13 cellular contexts compared by ENCODE assay signal in the genomic region with DNA sequence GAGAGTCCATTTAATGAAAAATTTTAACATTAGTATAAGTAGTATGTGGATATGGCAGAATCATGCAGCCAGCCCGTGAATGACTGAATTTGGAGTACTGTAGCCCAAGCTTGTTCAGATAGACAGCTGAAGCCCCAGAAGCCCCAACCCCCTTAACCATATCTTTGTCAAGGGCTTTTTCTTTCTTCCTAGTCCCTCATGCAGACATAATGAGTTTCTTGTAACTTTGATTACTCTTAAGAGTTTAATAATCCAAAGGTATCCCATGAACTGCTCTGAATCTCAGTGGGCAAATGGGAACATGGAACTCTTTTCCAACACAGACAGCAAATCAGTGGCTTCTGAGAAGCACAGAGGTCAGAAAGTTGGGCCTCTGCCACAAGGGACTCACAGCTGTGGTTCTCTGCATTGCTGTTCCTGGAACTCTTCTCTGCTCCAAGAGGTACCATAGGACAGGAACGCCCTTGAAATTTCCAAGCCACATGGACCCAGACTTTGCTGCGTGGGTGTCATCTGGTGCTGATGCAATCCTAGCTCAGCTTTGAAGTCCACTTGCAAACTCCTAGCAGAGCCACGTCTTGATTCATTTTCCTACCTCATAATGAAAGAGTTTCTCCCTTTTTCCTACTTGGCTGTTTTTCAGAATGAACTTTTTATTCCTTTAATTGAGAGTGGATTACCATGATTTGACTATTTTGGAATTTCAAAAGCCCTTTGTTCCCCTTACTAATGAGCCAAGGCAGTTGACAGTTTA. TPM values are rescaled to one million over a fixed set of nuclear protein-coding genes. Genes with fewer than 3 reads are reported as not detected.
A peak's percentile ranks its signal among the peaks of the same experiment; 100 is the strongest.
DNase-seq lines count a peak whose midpoint lies in the region; ATAC-seq and TF ChIP-seq lines count a peak whose summit lies in the region.
"Had no signal": no experiment of that assay in that cellular context is flagged by ENCODE, and none has a peak within 500 bp of the region (broad histone marks: within the 10 kb centered on the region; RNA-seq: fewer than 3 reads in every experiment).

No MANE protein-coding gene starts in this region.

- H3K23ac ChIP-seq in H9 (ENCODE audit: insufficient read length, low read depth, low read length) = no peak overlapping the region

- H3K18ac ChIP-seq in H9 (ENCODE audit: insufficient read length, low read depth, low read length) = no peak overlapping the region

- no peaks in the 10 kb centered on the region for H3K79me1 ChIP-seq in H9 (ENCODE audit: insufficient read depth, low read depth, low read length, poor library complexity, severe bottlenecking)

- no peak overlapping the region for H3K4me3 Mint-ChIP-seq in H9
- H3K4me3 Mint-ChIP-seq: activated naive CD8-positive, alpha-beta T cell; stimulated activated naive B cell treated with anti-CD40 and anti-IgM and Interleukin-4, amounts not matched to agents 10 μg/mL and 1 μg/mL and 100 μg/mL, for 72 hours had no signal

- H3K23me2 ChIP-seq in H9 (ENCODE audit: insufficient read length, low read depth, low read length, poor library complexity, severe bottlenecking) = no peaks in the 10 kb centered on the region

- H2BK15ac ChIP-seq in H9 (ENCODE audit: low read depth, low read length) = no peak overlapping the region

- no peak overlapping the region for H3K4ac ChIP-seq in H9 (ENCODE audit: low read depth, low read length)

- H2BK5ac ChIP-seq in H9 (ENCODE audit: insufficient read length, low read length) = peak overlapping the region; percentile 72

- no peak overlapping the region for H3K4me2 ChIP-seq in H9 (ENCODE audit: insufficient read depth, insufficient read length, low read length)

- no peak overlapping the region for H2AK5ac ChIP-seq in H9 (ENCODE audit: insufficient read length, low read length)

- H4K91ac ChIP-seq in H9 (ENCODE audit: insufficient read length, low read depth, low read length) = no peak overlapping the region

- H3K4me1 ChIP-seq in H9 (ENCODE audit: insufficient read depth, low read length) = no peaks in the 10 kb centered on the region
- peaks cover 52% of the 10 kb centered on the region for H3K4me1 ChIP-seq in adipocyte (ENCODE audit: control insufficient read depth, insufficient read depth, low read length)
- H3K4me1 ChIP-seq in heart right ventricle = peaks cover 0 to 57% (median 21%) of the 10 kb centered on the region in 9 donors

- H3K27me3 Mint-ChIP-seq in H9 (ENCODE audit: low read depth) = no peaks in the 10 kb centered on the region
- H3K27me3 Mint-ChIP-seq: activated naive CD8-positive, alpha-beta T cell; stimulated activated naive B cell treated with anti-CD40 and anti-IgM and Interleukin-4, amounts not matched to agents 10 μg/mL and 1 μg/mL and 100 μg/mL, for 72 hours had no signal

- no peaks in the 10 kb centered on the region for H4K20me1 ChIP-seq in H9 (ENCODE audit: control insufficient read depth, insufficient read depth, insufficient read length)

- peak overlapping the region; percentile 13 for H3T11ph ChIP-seq in H9 (ENCODE audit: low read length)

- ATAC-seq in heart right ventricle = peak in 7 of 8 donors; percentile 82 to 96 (median 87)
- ATAC-seq in HG03196 (IDR thresholded peaks at IDR 0.05; ENCODE audit: unreplicated experiment) = no peak
- ATAC-seq: stimulated activated naive B cell treated with anti-CD40 and anti-IgM and Interleukin-4, amounts not matched to agents 10 μg/mL and 1 μg/mL and 100 μg/mL, for 72 hours had no signal

- H3K9me3 Mint-ChIP-seq in H9 = no peaks in the 10 kb centered on the region
- H3K9me3 Mint-ChIP-seq: stimulated activated naive B cell treated with anti-CD40 and anti-IgM and Interleukin-4, amounts not matched to agents 10 μg/mL and 1 μg/mL and 100 μg/mL, for 72 hours had no signal

- H3K36me3 Mint-ChIP-seq in H9 (ENCODE audit: insufficient read depth in 1 of 3, low read depth in 3 of 3) = peaks cover 9 to 11% (median 9%) of the 10 kb centered on the region in 3 experiments; a peak in 5 of 7 replicates

- no peak overlapping the region for H4K8ac ChIP-seq in H9 (replicated peaks; ENCODE audit: insufficient read length, low read depth, low read length)

- peak overlapping the region; percentile 49 to 61 (median 50); a peak in 4 of 7 replicates for H3K27ac Mint-ChIP-seq in H9
- H3K27ac Mint-ChIP-seq: activated naive CD8-positive, alpha-beta T cell; stimulated activated naive B cell treated with anti-CD40 and anti-IgM and Interleukin-4, amounts not matched to agents 10 μg/mL and 1 μg/mL and 100 μg/mL, for 72 hours had no signal

- H3K36me3 ChIP-seq in adipocyte (ENCODE audit: control insufficient read depth, insufficient read depth, low read length, severe bottlenecking) (no peaks in the 10 kb centered on the region), heart right ventricle (peaks cover 0 to 30% (median 0%) of the 10 kb centered on the region in 9 donors)

- no peaks in the 10 kb centered on the region for H3K27me3 ChIP-seq in H9 (ENCODE audit: insufficient read depth, low read length)
- no peaks in the 10 kb centered on the region for H3K27me3 ChIP-seq in adipocyte (replicated peaks; ENCODE audit: control insufficient read depth, insufficient read depth, low read length)
- no peaks in the 10 kb centered on the region for H3K27me3 ChIP-seq in heart right ventricle

- H3K27ac ChIP-seq in H9 (ENCODE audit: insufficient read length, low read depth, low read length) (no peak overlapping the region), heart right ventricle (peak overlapping the region in 8 of 10 donors; percentile 47 to 72 (median 60))
- H3K27ac ChIP-seq: RWPE1, WERI-Rb-1 had no signal

- H3K9ac ChIP-seq in H9 (ENCODE audit: extremely low read depth, insufficient read length, low read length) = no peak overlapping the region
- H3K9ac ChIP-seq in adipocyte (ENCODE audit: low read length) = peak overlapping the region; percentile 66

- H2AFZ ChIP-seq in H9 (ENCODE audit: low read length) = no peak overlapping the region

- no peak overlapping the region for H2BK12ac ChIP-seq in H9 (ENCODE audit: insufficient read length, low read depth, low read length)

- TF ChIP-seq CTCF in H9 (conservative IDR thresholded peaks at IDR 0.05) (no peak), heart right ventricle (IDR thresholded peaks at IDR 0.05) (no peak)

- no peaks in the 10 kb centered on the region for H3K79me2 ChIP-seq in H9 (ENCODE audit: insufficient read depth, low read length)

- no peak overlapping the region for H2BK120ac ChIP-seq in H9 (ENCODE audit: low read depth, low read length, poor library complexity, severe bottlenecking)

- peak overlapping the region; percentile 9 for H3K4me3 ChIP-seq in adipocyte (ENCODE audit: low read length)
- no peak overlapping the region for H3K4me3 ChIP-seq in heart right ventricle

- H3K56ac ChIP-seq in H9 (ENCODE audit: insufficient read length, low read depth, low read length) = no peak overlapping the region

- H2BK20ac ChIP-seq in H9 (ENCODE audit: low read depth, low read length, poor library complexity, severe bottlenecking) = peak overlapping the region; percentile 60

- H3K14ac ChIP-seq in H9 (ENCODE audit: insufficient read depth, low read length) = peak overlapping the region; percentile 47; the same call in 1 of the 2 replicates

- DNase-seq in H9 (no peak), adipocyte (ENCODE audit: low read depth) (peak; percentile 68), heart right ventricle (peak; percentile 50 to 72), NCI-H2029 treated with DMSO at 0.1 percent for 48 hours (lab: John Stamatoyannopoulos, UW) (no peak), NCI-H82 (lab: John Stamatoyannopoulos, UW) (no peak)
- peak; percentile 33 for DNase-seq in stimulated activated CD8-positive, alpha-beta memory T cell treated with anti-CD3 and anti-CD28 coated beads, Interleukin-4, amount 100 ng/mL, for 48 hours
- DNase-seq: mesendoderm; NCI-H187; stimulated activated naive B cell treated with anti-CD40 and anti-IgM and Interleukin-4, amounts not matched to agents 10 μg/mL and 1 μg/mL and 100 μg/mL, for 72 hours; WERI-Rb-1 had no signal

- intact Hi-C loops in heart right ventricle (cut with DNase I) = loop anchor here in 3 of 10 donors (5.0 to 10.0 kb wide), 3 partner anchors 56 to 156 kb away; no protein-coding TSS in a partner anchor

- WGBS in H9 (ENCODE audit: extremely low coverage, insufficient read length, low lambda C conversion rate) = no CpG with 5 or more reads among the region's 4 CpGs
- 41 to 47% methylated on average over 4 of the region's 4 CpGs for WGBS in heart right ventricle, 2 donors

- H3K4me1 Mint-ChIP-seq in H9 = peaks cover 15% of the 10 kb centered on the region in 2 experiments

- H4K5ac ChIP-seq in H9 (ENCODE audit: insufficient read length, low read depth, low read length) = peak overlapping the region; percentile 63

- H3K9me3 ChIP-seq in H9 (ENCODE audit: control insufficient read depth, low read depth, low read length) = no peaks in the 10 kb centered on the region
- H3K9me3 ChIP-seq in adipocyte (ENCODE audit: control insufficient read depth, low read length) = no peaks in the 10 kb centered on the region
- no peaks in the 10 kb centered on the region for H3K9me3 ChIP-seq in heart right ventricle

RNA-seq across cellular contexts. Expression of a gene that starts 18.1 kb away (rescaled TPM):
- total RNA-seq in H9 (2021) (9.6 and 10.6 TPM in 2 replicates), heart right ventricle (10 to 100 TPM; 37.4 to 69.1 (median 48.9) TPM)
- polyA plus RNA-seq in heart right ventricle = 10 to 100 TPM; 59.9 to 69.4 TPM

RNA-seq across cellular contexts. Expression of a gene that starts 18.5 kb away (rescaled TPM):
- total RNA-seq in H9 (2021) = 16.1 and 17.7 TPM in 2 replicates
- total RNA-seq in heart right ventricle = 10 to 100 TPM in 6 of 10 donors, 1 to 10 TPM in 4; 7.8 to 32.6 (median 11.2) TPM
- polyA plus RNA-seq in heart right ventricle = 1 to 10 TPM; 3.4 to 4.2 TPM

Comparison
In these comparisons a context has a peak if more than half of its experiments do, and no peak if none do; other contexts are left out.
1. DNase-seq: peak in adipocyte (single experiment), heart right ventricle (2 of 2) and stimulated activated CD8-positive, alpha-beta memory T cell treated with anti-CD3 and anti-CD28 coated beads, Interleukin-4, amount 100 ng/mL, for 48 hours (single experiment); none in H9 (single experiment), NCI-H2029 treated with DMSO at 0.1 percent for 48 hours (single experiment) and NCI-H82 (single experiment).